ENCODE assay signal across 13 cellular contexts in the genomic region with DNA sequence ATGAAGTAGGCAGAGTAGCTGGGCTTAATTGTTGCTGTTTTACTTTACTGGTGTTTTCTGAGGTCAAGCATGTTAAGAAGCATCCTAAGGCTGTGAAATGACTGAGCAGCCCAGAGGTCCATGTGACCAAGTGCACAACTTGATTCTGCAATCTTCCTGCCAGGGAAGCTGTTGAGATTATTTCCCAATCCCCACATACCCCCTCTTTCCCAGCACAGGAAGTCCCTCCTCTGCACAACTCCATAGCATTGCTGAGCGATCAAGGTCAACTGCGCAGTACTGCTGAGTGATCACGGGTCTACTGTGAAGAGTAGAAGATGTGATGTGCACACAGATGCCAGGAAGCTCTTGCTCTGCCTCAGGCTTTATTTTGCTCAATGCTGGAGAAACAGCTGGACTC.
"Had no signal": no experiment of that assay in that cellular context is flagged by ENCODE, and none has a peak within 500 bp of the region (broad histone marks: within the 10 kb centered on the region; RNA-seq: fewer than 3 reads in every experiment).

No MANE protein-coding gene starts in this region.

- H3K4me3 Mint-ChIP-seq: activated B cell treated with CpG ODN at 0.5 μM for 24 hours; activated CD4-positive, alpha-beta memory T cell treated with anti-CD3 and anti-CD28 coated beads for 36 hours; activated naive CD8-positive, alpha-beta T cell; neural crest cell had no signal

- H3K27ac Mint-ChIP-seq: activated B cell treated with CpG ODN at 0.5 μM for 24 hours; activated CD4-positive, alpha-beta memory T cell treated with anti-CD3 and anti-CD28 coated beads for 36 hours; activated naive CD8-positive, alpha-beta T cell; progenitor cell of endocrine pancreas had no signal

- DNase-seq: activated B cell treated with CpG ODN at 0.5 μM for 24 hours; activated CD4-positive, alpha-beta memory T cell treated with anti-CD3 and anti-CD28 coated beads for 36 hours; activated CD4-positive, alpha-beta T cell treated with anti-CD3 and anti-CD28 coated beads for 4 hours; amniotic stem cell; gastrocnemius medialis; head of caudate nucleus; kidney; left ventricle myocardium superior; stimulated activated naive CD8-positive, alpha-beta T cell treated with anti-CD3 and anti-CD28 coated beads, Interleukin-15, Interleukin-2, amounts not matched to agents 100 U/mL and 50 U/mL, for 24 hours; substantia nigra had no signal

- H3K27me3 Mint-ChIP-seq: activated B cell treated with CpG ODN at 0.5 μM for 24 hours had no signal

- H3K4me1 Mint-ChIP-seq: neural crest cell had no signal

- ATAC-seq: gastrocnemius medialis; left ventricle myocardium superior; stimulated activated naive CD8-positive, alpha-beta T cell treated with anti-CD3 and anti-CD28 coated beads, Interleukin-15, Interleukin-2, amounts not matched to agents 100 U/mL and 50 U/mL, for 24 hours had no signal

- H3K36me3 Mint-ChIP-seq: activated CD4-positive, alpha-beta memory T cell treated with anti-CD3 and anti-CD28 coated beads for 36 hours; activated naive CD8-positive, alpha-beta T cell had no signal
